In the genomic region with DNA sequence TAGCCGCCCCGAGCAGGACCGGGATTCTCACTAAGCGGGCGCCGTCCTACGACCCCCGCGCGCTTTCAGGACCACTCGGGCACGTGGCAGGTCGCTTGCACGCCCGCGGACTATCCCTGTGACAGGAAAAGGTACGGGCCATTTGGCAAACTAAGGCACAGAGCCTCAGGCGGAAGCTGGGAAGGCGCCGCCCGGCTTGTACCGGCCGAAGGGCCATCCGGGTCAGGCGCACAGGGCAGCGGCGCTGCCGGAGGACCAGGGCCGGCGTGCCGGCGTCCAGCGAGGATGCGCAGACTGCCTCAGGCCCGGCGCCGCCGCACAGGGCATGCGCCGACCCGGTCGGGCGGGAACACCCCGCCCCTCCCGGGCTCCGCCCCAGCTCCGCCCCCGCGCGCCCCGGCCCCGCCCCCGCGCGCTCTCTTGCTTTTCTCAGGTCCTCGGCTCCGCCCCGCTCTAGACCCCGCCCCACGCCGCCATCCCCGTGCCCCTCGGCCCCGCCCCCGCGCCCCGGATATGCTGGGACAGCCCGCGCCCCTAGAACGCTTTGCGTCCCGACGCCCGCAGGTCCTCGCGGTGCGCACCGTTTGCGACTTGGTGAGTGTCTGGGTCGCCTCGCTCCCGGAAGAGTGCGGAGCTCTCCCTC, we compare ENCODE assay signal across 8 cellular contexts. TPM values are rescaled to one million over a fixed set of nuclear protein-coding genes. Genes with fewer than 3 reads are reported as not detected.
DNase-seq lines count a peak whose midpoint lies in the region; ATAC-seq and TF ChIP-seq lines count a peak whose summit lies in the region.

A gene (plus strand): TSS at position 539 of the 643 bp plus-strand sequence.

- peak within 1 kb of the TSS; percentile 72 for H3K4me3 ChIP-seq in BE2C (ENCODE audit: low read depth, low read length)

- H3K9me3 Mint-ChIP-seq in activated naive CD4-positive, alpha-beta T cell treated with anti-CD3 and anti-CD28 coated beads for 36 hours = no peaks in the 10 kb centered on the region

- TF ChIP-seq CTCF in BE2C (IDR thresholded peaks at IDR 0.05; ENCODE audit: low read depth, low read length) = no peak
- TF ChIP-seq CTCF in subcutaneous adipose tissue (IDR thresholded peaks at IDR 0.05; ENCODE audit: low read depth) = no peak

- CTCF ChIA-PET in activated naive CD4-positive, alpha-beta T cell treated with anti-CD3 and anti-CD28 coated beads for 36 hours (lab: Charles Lee) = no interaction called here

- H3K9me3 ChIP-seq in BE2C = no peaks in the 10 kb centered on the region

- peaks cover 14% of the 10 kb centered on the region for H3K4me1 Mint-ChIP-seq in activated naive CD4-positive, alpha-beta T cell treated with anti-CD3 and anti-CD28 coated beads for 36 hours (ENCODE audit: low read depth)

- no peaks in the 10 kb centered on the region for H3K36me3 ChIP-seq in BE2C

- intact Hi-C loops in activated naive CD4-positive, alpha-beta T cell treated with anti-CD3 and anti-CD28 coated beads for 36 hours (cut with micrococcal nuclease) = loop anchor here (1.0 to 5.0 kb wide), 5 partner anchors 432 to 710 kb away; a partner anchor contains a TSS

- H3K36me3 Mint-ChIP-seq in activated naive CD4-positive, alpha-beta T cell treated with anti-CD3 and anti-CD28 coated beads for 36 hours (ENCODE audit: low read depth) = peaks cover 8% of the 10 kb centered on the region

- H3K4me3 Mint-ChIP-seq in activated naive CD4-positive, alpha-beta T cell treated with anti-CD3 and anti-CD28 coated beads for 36 hours = peak within 1 kb of the TSS; percentile 78

- ATAC-seq in GM19035 (IDR thresholded peaks at IDR 0.05; ENCODE audit: unreplicated experiment) = peak; percentile 88
- ATAC-seq in HG03342 (IDR thresholded peaks at IDR 0.05; ENCODE audit: unreplicated experiment) = peak; percentile 93

- no peaks in the 10 kb centered on the region for H3K27me3 Mint-ChIP-seq in activated naive CD4-positive, alpha-beta T cell treated with anti-CD3 and anti-CD28 coated beads for 36 hours (ENCODE audit: low read depth)

- no peaks in the 10 kb centered on the region for H3K27me3 ChIP-seq in BE2C

- peak; percentile 71 for TF ChIP-seq POLR2A in Raji (IDR thresholded peaks at IDR 0.05; ENCODE audit: insufficient read depth, low read depth, low read length)

- DNase-seq in BE2C = peak; percentile 95
- DNase-seq in activated naive CD4-positive, alpha-beta T cell treated with anti-CD3 and anti-CD28 coated beads for 36 hours = peak; percentile 98
- DNase-seq in germinal center (ENCODE audit: low spot score) = peak; percentile 98
- peak; percentile 21 to 96 (median 89) for DNase-seq in nucleus accumbens (lab: John Stamatoyannopoulos, UW)

- peak within 1 kb of the TSS; percentile 70 for H3K27ac Mint-ChIP-seq in activated naive CD4-positive, alpha-beta T cell treated with anti-CD3 and anti-CD28 coated beads for 36 hours

- H3K4me1 ChIP-seq in BE2C = peaks cover 4% of the 10 kb centered on the region; the same call in 1 of the 2 replicates

RNA-seq across cellular contexts. Expression of the gene that starts here (rescaled TPM):
- 2.7 TPM for polyA plus RNA-seq in BE2C (2012; ENCODE audit: insufficient read depth, insufficient read length, low read depth)
- total RNA-seq in activated naive CD4-positive, alpha-beta T cell treated with anti-CD3 and anti-CD28 coated beads for 36 hours = 10 to 100 TPM; 24.6 to 26.0 TPM
- total RNA-seq in subcutaneous adipose tissue = 10 to 100 TPM; 27.5 to 74.8 (median 42.2) TPM

Comparison
In these comparisons a context has a peak if more than half of its experiments do, and no peak if none do; other contexts are left out.
1. Peak in every context shown above with its lines: DNase-seq, ATAC-seq and H3K4me3 ChIP-seq.